Comparison of ENCODE assay signal across 21 cellular contexts in genomic region chr9:136779808-136780207, GRCh38. TPM values are rescaled to one million over a fixed set of nuclear protein-coding genes. Genes with fewer than 3 reads are reported as not detected.
DNase-seq lines count a peak whose midpoint lies in the region; ATAC-seq, FAIRE-seq and TF ChIP-seq lines count a peak whose summit lies in the region.
"Had no signal": no experiment of that assay in that cellular context is flagged by ENCODE, and none has a peak within 500 bp of the region (broad histone marks: within the 10 kb centered on the region; RNA-seq: fewer than 3 reads in every experiment).

No MANE protein-coding gene starts in this region.

- FAIRE-seq in kidney (lab: Jason Lieb, UNC): no peak
- FAIRE-seq: H54 had no signal

- intact Hi-C loops in kidney (cut with DNase I): loop anchor here (10.0 kb wide), 1 partner anchor 255 kb away; the partner anchor contains the start of gene FUT7

- H3K9ac ChIP-seq in kidney (ENCODE audit: low read length in 2 of 2): no peak overlapping the region

- no peaks in the 10 kb centered on the region for H3K9me3 Mint-ChIP-seq in activated T-cell treated with anti-CD3 and anti-CD28 coated beads, Interleukin-2, amount 50 U/mL, for 24 hours
- H3K9me3 Mint-ChIP-seq: CD4-positive, alpha-beta T cell; central memory CD8-positive, alpha-beta T cell had no signal

- H3K27me3 Mint-ChIP-seq in activated T-cell treated with anti-CD3 and anti-CD28 coated beads, Interleukin-2, amount 50 U/mL, for 24 hours: peaks cover 13% of the 10 kb centered on the region

- no peaks in the 10 kb centered on the region for H3K4me1 Mint-ChIP-seq in activated T-cell treated with anti-CD3 and anti-CD28 coated beads, Interleukin-2, amount 50 U/mL, for 24 hours (ENCODE audit: low read depth)

- no peaks in the 10 kb centered on the region for H3K4me1 ChIP-seq in kidney (ENCODE audit: control insufficient read depth in 1 of 2, insufficient read depth in 1 of 2, low read depth in 1 of 2, low read length in 2 of 2)
- H3K4me1 ChIP-seq: adrenal gland had no signal

- in situ Hi-C loops in G401 (cut with HindIII; ENCODE audit: low sequenced_read_pairs): no loop called here

- no peak overlapping the region for H3K27ac Mint-ChIP-seq in activated T-cell treated with anti-CD3 and anti-CD28 coated beads, Interleukin-2, amount 50 U/mL, for 24 hours
- H3K27ac Mint-ChIP-seq: CD4-positive, alpha-beta T cell; nephron progenitor cell had no signal

- H3K4me3 ChIP-seq in kidney (ENCODE audit: low read length in 2 of 2): no peak overlapping the region
- H3K4me3 ChIP-seq: adrenal gland, SJCRH30 had no signal

- no peaks in the 10 kb centered on the region for H3K9me3 ChIP-seq in kidney (ENCODE audit: control insufficient read depth in 1 of 2, low read length in 2 of 2)
- H3K9me3 ChIP-seq: adrenal gland, SJCRH30 had no signal

- no peak for ATAC-seq in GM19395 (IDR thresholded peaks at IDR 0.05; ENCODE audit: unreplicated experiment)
- ATAC-seq: activated CD4-positive, CD25-positive, alpha-beta regulatory T cell treated with anti-CD3 and anti-CD28 coated beads, Interleukin-2, amount 50 U/mL, for 24 hours had no signal

- H3K27ac ChIP-seq in VCaP (peak overlapping the region; percentile 59), kidney (ENCODE audit: low read depth in 2 of 2, low read length in 2 of 2) (no peak overlapping the region)
- H3K27ac ChIP-seq: adrenal gland, SJCRH30 had no signal

- H3K4me3 Mint-ChIP-seq in activated T-cell treated with anti-CD3 and anti-CD28 coated beads, Interleukin-2, amount 50 U/mL, for 24 hours: no peak overlapping the region
- H3K4me3 Mint-ChIP-seq: CD4-positive, alpha-beta T cell; central memory CD8-positive, alpha-beta T cell had no signal

- no peaks in the 10 kb centered on the region for H3K36me3 Mint-ChIP-seq in activated T-cell treated with anti-CD3 and anti-CD28 coated beads, Interleukin-2, amount 50 U/mL, for 24 hours (ENCODE audit: low read depth)

- TF ChIP-seq CTCF in VCaP (conservative IDR thresholded peaks at IDR 0.05) (0 out of 2 replicates have a peak, but pooled peaks have one; percentile 22), kidney (IDR thresholded peaks at IDR 0.05; ENCODE audit: borderline replicate concordance, extremely low read depth, insufficient read depth) (no peak)

- H3K36me3 ChIP-seq in kidney (ENCODE audit: control insufficient read depth in 1 of 2, insufficient read depth in 2 of 2, low read length in 2 of 2): no peaks in the 10 kb centered on the region
- H3K36me3 ChIP-seq: adrenal gland, SJCRH30 had no signal

- DNase-seq in G401 (ENCODE audit: low spot score): peak; percentile 65
- DNase-seq in kidney: peak; percentile 11
- DNase-seq in activated T-cell treated with anti-CD3 and anti-CD28 coated beads, Interleukin-2, amount 50 U/mL, for 24 hours: no peak
- DNase-seq: activated effector memory CD4-positive, alpha-beta T cell treated with Interleukin-2 at 50 U/mL for 16 hours; adrenal gland; CD4-positive, alpha-beta T cell; DND-41; hypothalamus; NCI-H2081; nephron progenitor cell; SJCRH30; stimulated activated CD4-positive, alpha-beta T cell treated with anti-CD3 and anti-CD28 coated beads, Interleukin-12 subunit alpha, Interleukin-12 subunit beta, amount 100 ng/mL, for 4 hours had no signal

RNA-seq across cellular contexts. Expression of gene TMEM141, which starts 11.3 kb away (rescaled TPM):
- total RNA-seq in G401 (2014; rRNA removed; shearing (Covaris generic)): 60.8 and 107 TPM in 2 replicates
- 96.5 TPM for total RNA-seq in kidney
- polyA plus RNA-seq in kidney (ENCODE audit: insufficient read depth, low read depth, low replicate concordance): 403 TPM

RNA-seq across cellular contexts. Expression of gene LCN15, which starts 15.5 kb away (rescaled TPM):
- total RNA-seq in G401 (2014; rRNA removed; shearing (Covaris generic)): not detected in 2 replicates
- not detected for total RNA-seq in kidney
- not detected for polyA plus RNA-seq in kidney (ENCODE audit: insufficient read depth, low read depth, low replicate concordance)
- total RNA-seq: adrenal gland; CD4-positive, alpha-beta T cell; fibroblast of villous mesenchyme; pulmonary artery endothelial cell; SJCRH30; T-helper 2 cell treated with Interferon-gamma antibody and Interleukin-4, amounts not matched to agents 100 ng/mL and 5 ng/mL, for 36 hours had no signal
- polyA plus RNA-seq: adrenal gland had no signal

RNA-seq across cellular contexts. Expression of gene CCDC183, which starts 16.3 kb away (rescaled TPM):
- total RNA-seq in G401 (2014; rRNA removed; shearing (Covaris generic)): not detected in 2 replicates
- 0.88 TPM for total RNA-seq in kidney
- 3.1 TPM for polyA plus RNA-seq in kidney (ENCODE audit: insufficient read depth, low read depth, low replicate concordance)

RNA-seq across cellular contexts. Expression of gene LCN8, which starts 21.8 kb away (rescaled TPM):
- not detected in 2 replicates for total RNA-seq in G401 (2014; rRNA removed; shearing (Covaris generic))
- total RNA-seq in kidney: not detected
- not detected for polyA plus RNA-seq in kidney (ENCODE audit: insufficient read depth, low read depth, low replicate concordance)
- total RNA-seq: adrenal gland; CD4-positive, alpha-beta T cell; fibroblast of villous mesenchyme; mesenteric fat pad; pulmonary artery endothelial cell; SJCRH30; T-helper 2 cell treated with Interferon-gamma antibody and Interleukin-4, amounts not matched to agents 100 ng/mL and 5 ng/mL, for 36 hours had no signal
- polyA plus RNA-seq: adrenal gland had no signal

RNA-seq across cellular contexts. Expression of gene RABL6, which starts 27.9 kb away (rescaled TPM):
- 199 and 222 TPM in 2 replicates for total RNA-seq in G401 (2014; rRNA removed; shearing (Covaris generic))
- 70.3 TPM for total RNA-seq in kidney
- polyA plus RNA-seq in kidney (ENCODE audit: insufficient read depth, low read depth, low replicate concordance): 60.4 TPM
